13 cellular contexts compared by ENCODE assay signal in genomic region chr1:172219966-172220365, GRCh38.
"Had no signal": no experiment of that assay in that cellular context is flagged by ENCODE, and none has a peak within 500 bp of the region (broad histone marks: within the 10 kb centered on the region; RNA-seq: fewer than 3 reads in every experiment).

No MANE protein-coding gene starts in this region.

- H3K4me3 ChIP-seq: ascending aorta, breast epithelium, left ventricle myocardium inferior, prostate gland, transverse colon had no signal

- H3K27me3 ChIP-seq: ascending aorta, breast epithelium, transverse colon had no signal

- ATAC-seq: activated T-helper 17 cell treated with anti-CD3 and anti-CD28 coated beads, Interleukin-2, amount 50 U/mL, for 72 hours; right cardiac atrium; stimulated activated naive CD8-positive, alpha-beta T cell treated with anti-CD3 and anti-CD28 coated beads, Interleukin-15, Interleukin-2, amounts not matched to agents 100 U/mL and 50 U/mL, for 24 hours had no signal

- H3K9me3 ChIP-seq: ascending aorta, breast epithelium, left ventricle myocardium inferior, prostate gland, transverse colon had no signal

- H3K36me3 ChIP-seq: ascending aorta, breast epithelium, left ventricle myocardium inferior, prostate gland, transverse colon, WERI-Rb-1 had no signal

- DNase-seq: activated CD4-positive, alpha-beta T cell treated with anti-CD3 and anti-CD28 coated beads, Interleukin-2, amount 50 U/mL, for 48 hours; activated naive CD4-positive, alpha-beta T cell treated with anti-CD3 and anti-CD28 coated beads, Interleukin-2, amount 10 ng/mL, durations not matched to agents 7 days and 5 days; dermis blood vessel endothelial cell; left ventricle myocardium inferior; right cardiac atrium; stimulated activated naive CD8-positive, alpha-beta T cell treated with anti-CD3 and anti-CD28 coated beads, Interleukin-15, Interleukin-2, amounts not matched to agents 100 U/mL and 50 U/mL, for 24 hours; T1000; transverse colon; WERI-Rb-1 had no signal

- H3K27ac ChIP-seq: ascending aorta, breast epithelium, left ventricle myocardium inferior, prostate gland, transverse colon, WERI-Rb-1 had no signal

- H3K4me1 ChIP-seq: ascending aorta, breast epithelium, left ventricle myocardium inferior, prostate gland, transverse colon had no signal
